Comparison of ENCODE assay signal across 13 cellular contexts in genomic region chr17:11240841-11241610, GRCh38. TPM values are rescaled to one million over a fixed set of nuclear protein-coding genes. Genes with fewer than 3 reads are reported as not detected.
DNase-seq lines count a peak whose midpoint lies in the region; ATAC-seq and TF ChIP-seq lines count a peak whose summit lies in the region.
"Had no signal": no experiment of that assay in that cellular context is flagged by ENCODE, and none has a peak within 500 bp of the region (broad histone marks: within the 10 kb centered on the region; RNA-seq: fewer than 3 reads in every experiment).

Gene SHISA6, plus strand, starts transcription at chr17:11241213.

- intact Hi-C loops in tibial artery (cut with DNase I; ENCODE audit: low total_unique reads) = no loop called here

- no peak within 1 kb of the TSS for H3K27ac Mint-ChIP-seq in endodermal cell
- H3K27ac Mint-ChIP-seq: natural killer cell treated with Interleukin-12 subunit alpha and Interleukin-12 subunit beta and Interleukin-15 and Interleukin-18, amount 100 ng/mL, for 72 hours had no signal

- peak within 1 kb of the TSS; percentile 76 for H3K4me3 ChIP-seq in endodermal cell (ENCODE audit: low read length)
- H3K4me3 ChIP-seq in mesodermal cell (ENCODE audit: extremely low read depth, insufficient read depth, low read length, poor library complexity, severe bottlenecking) = peak within 1 kb of the TSS; percentile 41
- peak within 1 kb of the TSS; percentile 6 to 38 for H3K4me3 ChIP-seq in tibial artery

- peaks cover 4% of the 10 kb centered on the region for H3K4me1 ChIP-seq in endodermal cell (ENCODE audit: control insufficient read depth, insufficient read depth, low read length)
- H3K4me1 ChIP-seq in mesodermal cell (ENCODE audit: control insufficient read depth, insufficient read depth, low read length, poor library complexity, severe bottlenecking) = peaks cover 9% of the 10 kb centered on the region
- peaks cover 0 to 13% (median 0%) of the 10 kb centered on the region in 4 donors for H3K4me1 ChIP-seq in tibial artery

- H3K36me3 Mint-ChIP-seq in endodermal cell (ENCODE audit: low read depth) = peaks cover 19% of the 10 kb centered on the region
- H3K36me3 Mint-ChIP-seq: natural killer cell treated with Interleukin-12 subunit alpha and Interleukin-12 subunit beta and Interleukin-15 and Interleukin-18, amount 100 ng/mL, for 72 hours had no signal

- H3K27ac ChIP-seq in endodermal cell (ENCODE audit: low read depth, low read length) (no peak within 1 kb of the TSS), mesodermal cell (ENCODE audit: low read depth, low read length, severe bottlenecking) (no peak within 1 kb of the TSS), tibial artery (no peak within 1 kb of the TSS)

- peaks cover 30% of the 10 kb centered on the region for H3K4me1 Mint-ChIP-seq in endodermal cell

- no peaks in the 10 kb centered on the region for H3K9me3 ChIP-seq in endodermal cell (ENCODE audit: control insufficient read depth, low read length)
- H3K9me3 ChIP-seq in mesodermal cell (ENCODE audit: control insufficient read depth, low read length) = no peaks in the 10 kb centered on the region
- H3K9me3 ChIP-seq in tibial artery = no peaks in the 10 kb centered on the region

- no peak for ATAC-seq in HG02973 (IDR thresholded peaks at IDR 0.05; ENCODE audit: unreplicated experiment)
- ATAC-seq: natural killer cell treated with Interleukin-12 subunit alpha and Interleukin-12 subunit beta and Interleukin-15 and Interleukin-18, amount 100 ng/mL, for 72 hours had no signal

- DNase-seq in NCI-H82 (lab: John Stamatoyannopoulos, UW) (peak; percentile 61), NCI-H82 treated with DMSO at 0.1 percent for 48 hours (lab: John Stamatoyannopoulos, UW; ENCODE audit: unreplicated experiment) (no peak), endodermal cell (peak; percentile 86), tibial artery (no peak), NCI-H2107 (lab: John Stamatoyannopoulos, UW) (no peak)
- no peak for DNase-seq in activated CD4-positive, alpha-beta T cell treated with anti-CD3 and anti-CD28 coated beads, Interleukin-2, amount 50 U/mL, for 4 hours
- DNase-seq: activated effector memory CD4-positive, alpha-beta T cell treated with Interleukin-2 at 50 U/mL for 16 hours; cortex of kidney; OCI-M1 had no signal

- H3K9ac ChIP-seq in endodermal cell (ENCODE audit: extremely low read depth, low read length, poor library complexity, severe bottlenecking) = no peak within 1 kb of the TSS

- H3K27me3 ChIP-seq in endodermal cell (ENCODE audit: control insufficient read depth, insufficient read depth, low read length, poor library complexity, severe bottlenecking) (peaks cover 60% of the 10 kb centered on the region), tibial artery (peaks cover 0 to 61% of the 10 kb centered on the region in 2 donors)

- H3K36me3 ChIP-seq in endodermal cell (ENCODE audit: control insufficient read depth, insufficient read depth, low read length) (no peaks in the 10 kb centered on the region), mesodermal cell (ENCODE audit: control insufficient read depth, insufficient read depth, low read length) (no peaks in the 10 kb centered on the region), tibial artery (no peaks in the 10 kb centered on the region)

- peak within 1 kb of the TSS; percentile 59 for H3K4me3 Mint-ChIP-seq in endodermal cell
- H3K4me3 Mint-ChIP-seq: natural killer cell treated with Interleukin-12 subunit alpha and Interleukin-12 subunit beta and Interleukin-15 and Interleukin-18, amount 100 ng/mL, for 72 hours had no signal

- peak; percentile 9 for TF ChIP-seq CTCF in endodermal cell (conservative IDR thresholded peaks at IDR 0.05)
- TF ChIP-seq CTCF in tibial artery (IDR thresholded peaks at IDR 0.05) = no peak

- peaks cover 75% of the 10 kb centered on the region for H3K27me3 Mint-ChIP-seq in endodermal cell (ENCODE audit: insufficient read depth)

- 0% methylated on average over 12 to 126 of the region's 126 CpGs for WGBS in endodermal cell (ENCODE audit: insufficient coverage in 1 of 2, insufficient read length in 1 of 2), 2 experiments
- 0% methylated on average over 96 to 109 of the region's 126 CpGs for WGBS in mesodermal cell (ENCODE audit: insufficient coverage in 2 of 2), 2 experiments

- no peaks in the 10 kb centered on the region for H3K9me3 Mint-ChIP-seq in endodermal cell

RNA-seq across cellular contexts. Expression of gene SHISA6, which starts in this region (rescaled TPM):
- total RNA-seq in endodermal cell = 10 to 100 TPM in 1 of 2 donors, 1 to 10 TPM in 1; 6.7 to 14.4 TPM
- polyA plus RNA-seq in endodermal cell (2013, experiment 1 of 2) = 2.2 TPM
- polyA plus RNA-seq in endodermal cell (2013, experiment 2 of 2) = 2.3 TPM
- polyA plus RNA-seq in mesodermal cell (2013, experiment 1 of 2) = 2.0 TPM
- 1.7 TPM for polyA plus RNA-seq in mesodermal cell (2013, experiment 2 of 2)
- total RNA-seq: A172; natural killer cell treated with Interleukin-12 subunit alpha and Interleukin-12 subunit beta and Interleukin-15 and Interleukin-18, amount 100 ng/mL, for 72 hours had no signal

Comparison
In these comparisons a context has a peak if more than half of its experiments do, and no peak if none do; other contexts are left out.
1. DNase-seq: peak in NCI-H82 (single experiment) and endodermal cell (single experiment); none in NCI-H82 treated with DMSO at 0.1 percent for 48 hours (single experiment), tibial artery (0 of 2), activated CD4-positive, alpha-beta T cell treated with anti-CD3 and anti-CD28 coated beads, Interleukin-2, amount 50 U/mL, for 4 hours (0 of 2) and NCI-H2107 (single experiment).
2. H3K4me3 ChIP-seq: peak in every context shown above with its lines; median percentile 76 in endodermal cell; 41 in mesodermal cell; 22 in tibial artery.